In the genomic region with DNA sequence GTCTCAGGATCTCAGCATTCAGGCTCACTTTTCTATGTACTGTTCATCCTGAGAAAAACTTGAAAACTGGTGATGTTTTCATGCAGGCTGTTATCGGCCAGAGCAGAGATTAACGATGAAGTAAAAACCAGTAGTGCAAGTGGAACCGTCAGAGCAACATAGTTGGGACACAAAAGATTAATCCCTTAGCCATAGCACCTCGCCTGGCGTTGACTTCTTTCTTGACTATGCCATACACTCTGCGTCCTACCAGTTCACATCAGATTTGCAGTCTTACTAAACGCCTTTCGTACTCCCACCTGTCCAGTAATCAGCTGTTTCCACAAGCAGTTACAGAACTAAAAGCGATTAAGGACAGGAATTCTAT, we compare ENCODE assay signal across 9 cellular contexts. TPM values are rescaled to one million over a fixed set of nuclear protein-coding genes. Genes with fewer than 3 reads are reported as not detected.
DNase-seq lines count a peak whose midpoint lies in the region; ATAC-seq and TF ChIP-seq lines count a peak whose summit lies in the region.
"Had no signal": no experiment of that assay in that cellular context is flagged by ENCODE, and none has a peak within 500 bp of the region (broad histone marks: within the 10 kb centered on the region; RNA-seq: fewer than 3 reads in every experiment).

No MANE protein-coding gene starts in this region.

- 0 to 6% methylated on average over 2 to 3 of the region's 9 CpGs for WGBS in mesodermal cell (ENCODE audit: insufficient coverage in 2 of 2), 2 experiments

- peak overlapping the region; percentile 99 for H3K4me3 Mint-ChIP-seq in CD8-positive, alpha-beta T cell
- peak overlapping the region; percentile 95 for H3K4me3 Mint-ChIP-seq in activated naive CD8-positive, alpha-beta T cell treated with anti-CD3 and anti-CD28 coated beads, Interleukin-2, amount 50 U/mL, for 24 hours
- H3K4me3 Mint-ChIP-seq in nephron progenitor cell: no peak overlapping the region

- peak overlapping the region; percentile 67 for H3K4me3 ChIP-seq in CD8-positive, alpha-beta T cell (ENCODE audit: low read depth, low read length)
- H3K4me3 ChIP-seq in mesodermal cell (ENCODE audit: extremely low read depth, insufficient read depth, low read length, poor library complexity, severe bottlenecking): peak overlapping the region; percentile 56

- peaks cover 28% of the 10 kb centered on the region for H3K4me1 Mint-ChIP-seq in CD8-positive, alpha-beta T cell (ENCODE audit: low read depth)
- H3K4me1 Mint-ChIP-seq in activated naive CD8-positive, alpha-beta T cell treated with anti-CD3 and anti-CD28 coated beads, Interleukin-2, amount 50 U/mL, for 24 hours: peaks cover 27% of the 10 kb centered on the region
- no peaks in the 10 kb centered on the region for H3K4me1 Mint-ChIP-seq in nephron progenitor cell

- intact Hi-C loops in CD8-positive, alpha-beta T cell (cut with DNase I, micrococcal nuclease): loop anchor here (5.0 to 10.0 kb wide), 3 partner anchors 41 to 1673 kb away; a partner anchor contains a TSS

- peak; percentile 10 for ATAC-seq in CD8-positive, alpha-beta T cell
- peak; percentile 20 for ATAC-seq in HG02678 (IDR thresholded peaks at IDR 0.05; ENCODE audit: unreplicated experiment)
- peak; percentile 13 for ATAC-seq in activated naive CD8-positive, alpha-beta T cell treated with anti-CD3 and anti-CD28 coated beads, Interleukin-2, amount 50 U/mL, for 24 hours

- POLR2A ChIA-PET in CD8-positive, alpha-beta T cell (lab: Charles Lee): interaction anchor here (0.7 to 1.6 kb wide), 3 partner anchors 11 to 68 kb away, joined by 3 to 5 read pairs (median 3); no protein-coding TSS in a partner anchor

- no peaks in the 10 kb centered on the region for H3K9me3 ChIP-seq in CD8-positive, alpha-beta T cell (ENCODE audit: low read length)
- H3K9me3 ChIP-seq in mesodermal cell (ENCODE audit: control insufficient read depth, low read length): no peaks in the 10 kb centered on the region

- peak overlapping the region; percentile 79 for H3K27ac ChIP-seq in CD8-positive, alpha-beta T cell (ENCODE audit: low read depth, low read length)
- H3K27ac ChIP-seq in mesodermal cell (ENCODE audit: low read depth, low read length, severe bottlenecking): peak overlapping the region; percentile 72
- H3K27ac ChIP-seq: HL-60 had no signal

- peak overlapping the region; percentile 99 for H3K27ac Mint-ChIP-seq in CD8-positive, alpha-beta T cell
- peak overlapping the region; percentile 90 for H3K27ac Mint-ChIP-seq in activated naive CD8-positive, alpha-beta T cell treated with anti-CD3 and anti-CD28 coated beads, Interleukin-2, amount 50 U/mL, for 24 hours
- H3K27ac Mint-ChIP-seq in nephron progenitor cell: no peak overlapping the region

- H3K27me3 ChIP-seq in CD8-positive, alpha-beta T cell (ENCODE audit: insufficient read depth, low read length): no peaks in the 10 kb centered on the region

- H3K36me3 Mint-ChIP-seq in CD8-positive, alpha-beta T cell: peaks cover 33% of the 10 kb centered on the region
- peaks cover 17% of the 10 kb centered on the region for H3K36me3 Mint-ChIP-seq in activated naive CD8-positive, alpha-beta T cell treated with anti-CD3 and anti-CD28 coated beads, Interleukin-2, amount 50 U/mL, for 24 hours (ENCODE audit: low read depth)
- no peaks in the 10 kb centered on the region for H3K36me3 Mint-ChIP-seq in nephron progenitor cell (ENCODE audit: low read depth)

- no peaks in the 10 kb centered on the region for H3K36me3 ChIP-seq in CD8-positive, alpha-beta T cell (ENCODE audit: insufficient read depth, low read length)
- peaks cover 8% of the 10 kb centered on the region for H3K36me3 ChIP-seq in mesodermal cell (ENCODE audit: control insufficient read depth, insufficient read depth, low read length)

- CTCF ChIA-PET in CD8-positive, alpha-beta T cell (lab: Charles Lee): no interaction called here

- no peak for TF ChIP-seq CTCF in CD8-positive, alpha-beta T cell (IDR thresholded peaks at IDR 0.05)
- TF ChIP-seq CTCF in nephron progenitor cell (IDR thresholded peaks at IDR 0.05): no peak

- no peaks in the 10 kb centered on the region for H3K27me3 Mint-ChIP-seq in CD8-positive, alpha-beta T cell (ENCODE audit: low read depth)
- H3K27me3 Mint-ChIP-seq in activated naive CD8-positive, alpha-beta T cell treated with anti-CD3 and anti-CD28 coated beads, Interleukin-2, amount 50 U/mL, for 24 hours: no peaks in the 10 kb centered on the region
- H3K27me3 Mint-ChIP-seq in nephron progenitor cell (ENCODE audit: low read depth, poor library complexity): no peaks in the 10 kb centered on the region

- H3K4me1 ChIP-seq in CD8-positive, alpha-beta T cell (ENCODE audit: insufficient read depth, low read length): peaks cover 22% of the 10 kb centered on the region
- no peaks in the 10 kb centered on the region for H3K4me1 ChIP-seq in mesodermal cell (ENCODE audit: control insufficient read depth, insufficient read depth, low read length, poor library complexity, severe bottlenecking)

- no peaks in the 10 kb centered on the region for H3K9me3 Mint-ChIP-seq in CD8-positive, alpha-beta T cell
- H3K9me3 Mint-ChIP-seq in activated naive CD8-positive, alpha-beta T cell treated with anti-CD3 and anti-CD28 coated beads, Interleukin-2, amount 50 U/mL, for 24 hours: no peaks in the 10 kb centered on the region
- H3K9me3 Mint-ChIP-seq in nephron progenitor cell: no peaks in the 10 kb centered on the region

- DNase-seq in CD8-positive, alpha-beta T cell: no peak
- DNase-seq in activated naive CD8-positive, alpha-beta T cell treated with anti-CD3 and anti-CD28 coated beads, Interleukin-2, amount 50 U/mL, for 24 hours: no peak
- DNase-seq in nephron progenitor cell (no peak), SW 1271 (lab: John Stamatoyannopoulos, UW) (no peak), NCI-H345 treated with DMSO at 0.1 percent for 48 hours (lab: John Stamatoyannopoulos, UW; ENCODE audit: unreplicated experiment) (no peak), NCI-H2227 treated with DMSO at 0.1 percent for 48 hours (lab: John Stamatoyannopoulos, UW) (no peak)

RNA-seq across cellular contexts. Expression of a gene that starts 39.4 kb away (rescaled TPM):
- 10 to 100 TPM; 31.7 to 33.7 TPM for total RNA-seq in CD8-positive, alpha-beta T cell
- 22.4 TPM for polyA plus RNA-seq in mesodermal cell (2013, experiment 1 of 2)
- polyA plus RNA-seq in mesodermal cell (2013, experiment 2 of 2): 22.3 TPM
